In the genomic region with DNA sequence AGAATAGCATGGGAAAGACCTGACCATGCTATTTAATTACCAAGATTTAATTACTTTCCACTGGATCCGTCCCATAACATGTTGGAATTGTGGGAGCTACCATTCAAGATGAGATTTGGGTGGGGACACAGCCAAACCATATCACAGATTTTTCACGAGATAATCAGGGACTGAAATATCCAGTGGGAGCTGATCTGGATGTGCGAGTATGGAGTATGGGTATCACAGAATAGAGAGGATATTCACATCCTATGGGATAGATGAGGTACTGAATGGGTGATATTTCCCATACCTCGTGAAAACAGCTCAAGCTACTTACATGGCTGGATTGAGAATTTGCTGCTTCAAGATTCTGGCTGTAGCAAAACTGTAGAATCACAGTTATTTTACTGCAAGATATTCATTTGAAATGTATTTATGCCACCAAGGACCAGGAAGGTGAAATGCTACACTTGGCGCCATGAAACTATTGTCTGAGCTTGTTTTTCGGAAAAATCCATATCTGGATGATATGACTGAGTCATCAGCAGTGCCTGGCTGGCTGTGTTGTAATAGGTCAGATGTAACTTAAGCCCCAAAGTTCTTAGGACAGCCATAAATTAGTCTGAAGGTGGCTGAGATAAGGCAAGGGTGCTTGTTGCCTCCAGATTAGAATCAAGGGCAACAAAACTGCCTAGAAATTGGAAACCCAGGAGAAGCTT, we compare ENCODE assay signal across 11 cellular contexts. TPM values are rescaled to one million over a fixed set of nuclear protein-coding genes. Genes with fewer than 3 reads are reported as not detected.
DNase-seq lines count a peak whose midpoint lies in the region; TF ChIP-seq lines count a peak whose summit lies in the region.
"Had no signal": no experiment of that assay in that cellular context is flagged by ENCODE, and none has a peak within 500 bp of the region (broad histone marks: within the 10 kb centered on the region; RNA-seq: fewer than 3 reads in every experiment).

No MANE protein-coding gene starts in this region.

- TF ChIP-seq CTCF in Calu3 (IDR thresholded peaks at IDR 0.05; ENCODE audit: unreplicated experiment) (no peak), GM10248 (IDR thresholded peaks at IDR 0.05; ENCODE audit: control extremely low read depth, extremely low read depth, low read depth, missing control alignments) (no peak)

- H3K27ac Mint-ChIP-seq in Calu3 (ENCODE audit: unreplicated experiment) = peak overlapping the region; percentile 4
- H3K27ac Mint-ChIP-seq in T-helper 2 cell treated with Interferon-gamma antibody and Interleukin-4, amounts not matched to agents 5 μg/mL and 100 μg/mL, for 36 hours = no peak overlapping the region

- POLR2A ChIA-PET in GM10248 (lab: Yijun Ruan, JAX) = interaction anchor here (0.5 to 0.7 kb wide), 2 partner anchors 13 to 26 kb away, joined by 3 to 5 read pairs; no protein-coding TSS in a partner anchor

- H3K9me3 Mint-ChIP-seq in Calu3 (ENCODE audit: low read depth, unreplicated experiment) = peaks cover 6% of the 10 kb centered on the region
- H3K9me3 Mint-ChIP-seq in T-helper 2 cell treated with Interferon-gamma antibody and Interleukin-4, amounts not matched to agents 5 μg/mL and 100 μg/mL, for 36 hours = no peaks in the 10 kb centered on the region

- DNase-seq in Calu3 (peak; percentile 31), HT1080 (ENCODE audit: low read depth) (peak; percentile 9), adipocyte (ENCODE audit: low read depth) (peak; percentile 51), left kidney (ENCODE audit: low read depth, low spot score) (peak; percentile 5), NCI-H524 (lab: John Stamatoyannopoulos, UW) (no peak), GM10248 (ENCODE audit: extremely low spot score) (no peak)
- no peak for DNase-seq in T-helper 2 cell treated with Interferon-gamma antibody and Interleukin-4, amounts not matched to agents 5 μg/mL and 100 μg/mL, for 36 hours (ENCODE audit: low spot score)
- DNase-seq in stimulated activated CD4-positive, alpha-beta T cell treated with anti-CD3 and anti-CD28 coated beads, Interleukin-4, amount 100 ng/mL, for 4 hours = no peak
- DNase-seq: NCI-H1092, right cardiac atrium had no signal

- H3K36me3 Mint-ChIP-seq in Calu3 (ENCODE audit: insufficient read depth, unreplicated experiment) = no peaks in the 10 kb centered on the region
- H3K36me3 Mint-ChIP-seq in T-helper 2 cell treated with Interferon-gamma antibody and Interleukin-4, amounts not matched to agents 5 μg/mL and 100 μg/mL, for 36 hours (ENCODE audit: low read depth) = peaks cover 61% of the 10 kb centered on the region

- H3K9me3 ChIP-seq in adipocyte (ENCODE audit: control insufficient read depth, low read length) = no peaks in the 10 kb centered on the region

- H3K27me3 Mint-ChIP-seq in Calu3 (ENCODE audit: unreplicated experiment) = no peaks in the 10 kb centered on the region
- H3K27me3 Mint-ChIP-seq in T-helper 2 cell treated with Interferon-gamma antibody and Interleukin-4, amounts not matched to agents 5 μg/mL and 100 μg/mL, for 36 hours (ENCODE audit: low read depth) = no peaks in the 10 kb centered on the region

- no peak overlapping the region for H3K9ac ChIP-seq in adipocyte (ENCODE audit: low read length)

- H3K4me1 ChIP-seq in adipocyte (ENCODE audit: control insufficient read depth, insufficient read depth, low read length) = peaks cover 22% of the 10 kb centered on the region

- H3K4me3 Mint-ChIP-seq in Calu3 (ENCODE audit: low read depth, unreplicated experiment) = no peak overlapping the region
- no peak overlapping the region for H3K4me3 Mint-ChIP-seq in T-helper 2 cell treated with Interferon-gamma antibody and Interleukin-4, amounts not matched to agents 5 μg/mL and 100 μg/mL, for 36 hours

- peaks cover 24% of the 10 kb centered on the region for H3K4me1 Mint-ChIP-seq in Calu3 (ENCODE audit: low read depth, unreplicated experiment)
- peaks cover 3% of the 10 kb centered on the region for H3K4me1 Mint-ChIP-seq in T-helper 2 cell treated with Interferon-gamma antibody and Interleukin-4, amounts not matched to agents 5 μg/mL and 100 μg/mL, for 36 hours (ENCODE audit: low read depth)

- no peaks in the 10 kb centered on the region for H3K27me3 ChIP-seq in adipocyte (replicated peaks; ENCODE audit: control insufficient read depth, insufficient read depth, low read length)
- H3K27me3 ChIP-seq: cardiac muscle cell had no signal

- H3K4me3 ChIP-seq in adipocyte (ENCODE audit: low read length) = no peak overlapping the region
- H3K4me3 ChIP-seq: cardiac muscle cell had no signal

- no TSS peak for BruUV-seq in Calu3 (replicated peaks; lab: Mats Ljungman, UMichigan)

- peaks cover 10% of the 10 kb centered on the region for H3K36me3 ChIP-seq in adipocyte (ENCODE audit: control insufficient read depth, insufficient read depth, low read length, severe bottlenecking)
- H3K36me3 ChIP-seq: cardiac muscle cell had no signal

- CTCF ChIA-PET in Calu3 (lab: Charles Lee) = interaction anchor here (0.6 to 2.4 kb wide), 12 partner anchors 9 to 223 kb away, joined by 3 to 9 read pairs (median 5); no protein-coding TSS in a partner anchor
- CTCF ChIA-PET in GM10248 (lab: Yijun Ruan, JAX) = interaction anchor here (0.9 to 4.7 kb wide), 8 partner anchors 10 to 42 kb away, joined by 3 to 33 read pairs (median 8); no protein-coding TSS in a partner anchor

- intact Hi-C loops in Calu3 (cut with micrococcal nuclease; ENCODE audit: unreplicated experiment) = loop anchor here (2.0 kb wide), 1 partner anchor 56 kb away; no protein-coding TSS in a partner anchor

RNA-seq across cellular contexts. Expression of a gene that starts 29.8 kb away (rescaled TPM):
- total RNA-seq in Calu3 (2022) = 10.4 and 10.7 TPM in 2 replicates
- total RNA-seq in HT1080 (2014; rRNA removed; shearing (Covaris generic)) = not detected in 2 replicates
- polyA plus RNA-seq in HT1080 (2015; cell fraction: cytosol; rRNA removed) = not detected in 2 replicates
- polyA plus RNA-seq in HT1080 (2015; cell fraction: nucleus; rRNA removed) = not detected in 2 replicates
- total RNA-seq: cardiac muscle cell had no signal
- polyA plus RNA-seq: cardiac muscle cell had no signal

RNA-seq across cellular contexts. Expression of a gene that starts 43.9 kb away (rescaled TPM):
- not detected in 2 replicates for total RNA-seq in Calu3 (2022)
- total RNA-seq in HT1080 (2014; rRNA removed; shearing (Covaris generic)) = not detected in 2 replicates
- not detected in 2 replicates for polyA plus RNA-seq in HT1080 (2015; cell fraction: cytosol; rRNA removed)
- polyA plus RNA-seq in HT1080 (2015; cell fraction: nucleus; rRNA removed) = not detected in 2 replicates
- total RNA-seq: cardiac muscle cell, right cardiac atrium had no signal
- polyA plus RNA-seq: cardiac muscle cell, right cardiac atrium had no signal

RNA-seq across cellular contexts. Expression of a gene that starts 53.2 kb away (rescaled TPM):
- not detected in 2 replicates for total RNA-seq in Calu3 (2022)
- total RNA-seq in HT1080 (2014; rRNA removed; shearing (Covaris generic)) = not detected in 2 replicates
- not detected in 2 replicates for polyA plus RNA-seq in HT1080 (2015; cell fraction: cytosol; rRNA removed)
- not detected in 2 replicates for polyA plus RNA-seq in HT1080 (2015; cell fraction: nucleus; rRNA removed)
- total RNA-seq: cardiac muscle cell, right cardiac atrium had no signal
- polyA plus RNA-seq: cardiac muscle cell, right cardiac atrium had no signal

Comparison
In these comparisons a context has a peak if more than half of its experiments do, and no peak if none do; other contexts are left out.
1. DNase-seq: peak in Calu3 (single experiment), HT1080 (single experiment), adipocyte (single experiment) and left kidney (single experiment); none in T-helper 2 cell treated with Interferon-gamma antibody and Interleukin-4, amounts not matched to agents 5 μg/mL and 100 μg/mL, for 36 hours (single experiment), NCI-H524 (0 of 2), stimulated activated CD4-positive, alpha-beta T cell treated with anti-CD3 and anti-CD28 coated beads, Interleukin-4, amount 100 ng/mL, for 4 hours (0 of 2) and GM10248 (single experiment).
2. RNA of a gene that starts 29.8 kb away (total RNA-seq): 10.4 to 10.7 TPM in Calu3; not detected in HT1080; every median in the first group is over 10 times any median in the second.